In genomic region chr16:14072360-14072759, GRCh38 we compare ENCODE assay signal across 9 cellular contexts. TPM values are rescaled to one million over a fixed set of nuclear protein-coding genes. Genes with fewer than 3 reads are reported as not detected.
DNase-seq lines count a peak whose midpoint lies in the region; ATAC-seq, FAIRE-seq and TF ChIP-seq lines count a peak whose summit lies in the region.
"Had no signal": no experiment of that assay in that cellular context is flagged by ENCODE, and none has a peak within 500 bp of the region (broad histone marks: within the 10 kb centered on the region; RNA-seq: fewer than 3 reads in every experiment).

No MANE protein-coding gene starts in this region.

- TF ChIP-seq POLR2A in GM12891 (IDR thresholded peaks at IDR 0.05; ENCODE audit: low read depth, low read length), result no peak

- H3K4me3 Mint-ChIP-seq in IgD-negative memory B cell (peak overlapping the region; percentile 76 to 92 (median 88)), chondrocyte (ENCODE audit: unreplicated experiment) (peak overlapping the region; percentile 87)

- H3K27me3 ChIP-seq in ACC112 (ENCODE audit: insufficient read depth, low read length) (no peaks in the 10 kb centered on the region), muscle layer of duodenum (ENCODE audit: low read depth, low read length) (no peaks in the 10 kb centered on the region), WERI-Rb-1 (ENCODE audit: insufficient read depth, low read depth, severe bottlenecking) (no peaks in the 10 kb centered on the region)

- H3K4me3 ChIP-seq in ACC112 (ENCODE audit: low read depth, low read length) (peak overlapping the region; percentile 94), muscle layer of duodenum (ENCODE audit: low read depth in 1 of 2, low read length in 2 of 2) (peak overlapping the region; percentile 88 to 93), WERI-Rb-1 (ENCODE audit: low read depth, low read length) (no peak overlapping the region)

- H3K4me1 Mint-ChIP-seq in IgD-negative memory B cell, result peaks cover 0 to 7% (median 6%) of the 10 kb centered on the region in 3 donors
- peaks cover 15% of the 10 kb centered on the region for H3K4me1 Mint-ChIP-seq in chondrocyte (ENCODE audit: low read depth)

- H3K9me3 Mint-ChIP-seq in IgD-negative memory B cell (no peaks in the 10 kb centered on the region), chondrocyte (ENCODE audit: low read depth) (no peaks in the 10 kb centered on the region)

- H3K4me1 ChIP-seq in ACC112 (ENCODE audit: control insufficient read depth, insufficient read depth, low read length, unreplicated experiment) (peaks cover 7% of the 10 kb centered on the region), muscle layer of duodenum (ENCODE audit: control insufficient read depth in 1 of 2, insufficient read depth in 2 of 2, low read length in 2 of 2) (peaks cover 0 to 10% of the 10 kb centered on the region in 2 donors)

- H3K36me3 Mint-ChIP-seq in IgD-negative memory B cell, result no peaks in the 10 kb centered on the region
- no peaks in the 10 kb centered on the region for H3K36me3 Mint-ChIP-seq in chondrocyte (ENCODE audit: low read depth)

- H2AFZ ChIP-seq in ACC112 (ENCODE audit: low read length, unreplicated experiment), result peak overlapping the region; percentile 97

- peaks cover 20% of the 10 kb centered on the region for H3K79me2 ChIP-seq in ACC112 (ENCODE audit: control insufficient read depth, insufficient read depth, low read length, unreplicated experiment)

- H3K27me3 Mint-ChIP-seq in IgD-negative memory B cell, result peaks cover 3% of the 10 kb centered on the region
- no peaks in the 10 kb centered on the region for H3K27me3 Mint-ChIP-seq in chondrocyte (ENCODE audit: low read depth)

- no peak for TF ChIP-seq CTCF in chondrocyte (IDR thresholded peaks at IDR 0.05)
- TF ChIP-seq CTCF in WERI-Rb-1 (IDR thresholded peaks at IDR 0.05; ENCODE audit: low read depth, low read length), result no peak

- H3K27ac Mint-ChIP-seq in IgD-negative memory B cell (peak overlapping the region in 1 of 3 donors; percentile 11), chondrocyte (ENCODE audit: unreplicated experiment) (no peak overlapping the region)

- ATAC-seq in HG03175 (IDR thresholded peaks at IDR 0.05; ENCODE audit: unreplicated experiment), result no peak

- no peaks in the 10 kb centered on the region for H3K36me3 ChIP-seq in ACC112 (ENCODE audit: insufficient read depth, low read length)
- H3K36me3 ChIP-seq in muscle layer of duodenum (ENCODE audit: control insufficient read depth in 1 of 2, insufficient read depth in 2 of 2, low read length in 2 of 2), result no peaks in the 10 kb centered on the region
- peaks cover 3% of the 10 kb centered on the region; the same call in 1 of the 2 replicates for H3K36me3 ChIP-seq in WERI-Rb-1

- H3K9me3 ChIP-seq in muscle layer of duodenum (ENCODE audit: control insufficient read depth in 1 of 2, low read length in 2 of 2) (no peaks in the 10 kb centered on the region), WERI-Rb-1 (ENCODE audit: severe bottlenecking) (no peaks in the 10 kb centered on the region)

- FAIRE-seq in GM12891 (lab: Jason Lieb, UNC), result no peak

- DNase-seq in chondrocyte (ENCODE audit: low spot score), result no peak
- DNase-seq in GM12891 (ENCODE audit: insufficient read length, low spot score), result no peak
- no peak for DNase-seq in WERI-Rb-1
- DNase-seq in 8988T, result no peak
- DNase-seq: NCI-H226 had no signal

- H3K27ac ChIP-seq in ACC112 (ENCODE audit: low read depth, low read length) (no peak overlapping the region), muscle layer of duodenum (ENCODE audit: low read length) (peak overlapping the region; percentile 33), WERI-Rb-1 (no peak overlapping the region)

TF ChIP-seq in GM12891, 5 proteins besides CTCF, POLR2A, EP300 and RAD21:
- TF ChIP-seq PAX5 (IDR thresholded peaks at IDR 0.05; ENCODE audit: insufficient read depth, low read length, severe bottlenecking) (no peak), TAF1 (IDR thresholded peaks at IDR 0.05; ENCODE audit: low read depth, low read length) (no peak), POLR2AphosphoS5 (IDR thresholded peaks at IDR 0.05; ENCODE audit: low read depth, low read length) (no peak), POU2F2 (IDR thresholded peaks at IDR 0.05; ENCODE audit: low read depth, low read length) (no peak), SPI1 (IDR thresholded peaks at IDR 0.05; ENCODE audit: low read depth, low read length) (no peak)

RNA-seq across cellular contexts. Expression of gene MRTFB, which starts 1.2 kb away (rescaled TPM):
- 6.6 TPM for polyA plus RNA-seq in IgD-negative memory B cell
- 32.0 to 32.2 TPM (median 32.2 TPM) in 3 replicates for total RNA-seq in chondrocyte
- polyA plus RNA-seq in GM12891 (2012; ENCODE audit: low read depth, missing spikeins), result 3.6 TPM
